ENCODE assay signal across 8 cellular contexts in genomic region chr12:132144115-132145071, GRCh38. TPM values are rescaled to one million over a fixed set of nuclear protein-coding genes. Genes with fewer than 3 reads are reported as not detected.
DNase-seq lines count a peak whose midpoint lies in the region; TF ChIP-seq lines count a peak whose summit lies in the region.

A gene with protein sequence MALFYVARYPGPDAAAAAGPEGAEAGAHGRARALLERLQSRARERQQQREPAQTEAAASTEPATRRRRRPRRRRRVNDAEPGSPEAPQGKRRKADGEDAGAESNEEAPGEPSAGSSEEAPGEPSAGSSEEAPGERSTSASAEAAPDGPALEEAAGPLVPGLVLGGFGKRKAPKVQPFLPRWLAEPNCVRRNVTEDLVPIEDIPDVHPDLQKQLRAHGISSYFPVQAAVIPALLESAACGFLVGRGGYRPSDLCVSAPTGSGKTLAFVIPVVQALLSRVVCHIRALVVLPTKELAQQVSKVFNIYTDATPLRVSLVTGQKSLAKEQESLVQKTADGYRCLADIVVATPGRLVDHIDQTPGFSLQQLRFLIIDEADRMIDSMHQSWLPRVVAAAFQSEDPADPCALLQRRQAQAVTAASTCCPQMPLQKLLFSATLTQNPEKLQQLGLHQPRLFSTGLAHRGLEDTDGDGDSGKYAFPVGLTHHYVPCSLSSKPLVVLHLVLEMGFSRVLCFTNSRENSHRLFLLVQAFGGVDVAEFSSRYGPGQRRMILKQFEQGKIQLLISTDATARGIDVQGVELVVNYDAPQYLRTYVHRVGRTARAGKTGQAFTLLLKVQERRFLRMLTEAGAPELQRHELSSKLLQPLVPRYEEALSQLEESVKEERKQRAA (minus strand): TSS chr12:132144319. CDS start chr12:132144296, 23 bp downstream.
Gene NOC4L (plus strand): TSS chr12:132144457. CDS start chr12:132144489, 32 bp downstream.

- peaks cover 31% of the 10 kb centered on the region for H3K4me1 Mint-ChIP-seq in activated naive CD4-positive, alpha-beta T cell treated with anti-CD3 and anti-CD28 coated beads for 36 hours (ENCODE audit: low read depth)

- H3K27ac Mint-ChIP-seq in activated naive CD4-positive, alpha-beta T cell treated with anti-CD3 and anti-CD28 coated beads for 36 hours: peak within 1 kb of the TSS; percentile 87

- H3K9me3 ChIP-seq in suprapubic skin: no peaks in the 10 kb centered on the region

- H3K27ac ChIP-seq in suprapubic skin: peak within 1 kb of the TSS; percentile 78

- no peaks in the 10 kb centered on the region for H3K9me3 Mint-ChIP-seq in activated naive CD4-positive, alpha-beta T cell treated with anti-CD3 and anti-CD28 coated beads for 36 hours

- peaks cover 17% of the 10 kb centered on the region for H3K36me3 Mint-ChIP-seq in activated naive CD4-positive, alpha-beta T cell treated with anti-CD3 and anti-CD28 coated beads for 36 hours (ENCODE audit: low read depth)

- intact Hi-C loops in activated naive CD4-positive, alpha-beta T cell treated with anti-CD3 and anti-CD28 coated beads for 36 hours (cut with micrococcal nuclease): loop anchor here (1.0 to 10.0 kb wide), 3 partner anchors 45 to 190 kb away; no protein-coding TSS in a partner anchor

- H3K4me3 ChIP-seq in suprapubic skin: peak within 1 kb of the TSS; percentile 99

- no peaks in the 10 kb centered on the region for H3K27me3 ChIP-seq in suprapubic skin

- DNase-seq in GM04504 (ENCODE audit: low read depth) (peak; percentile 84), HEK293T (ENCODE audit: extremely low spot score) (peak; percentile 97), MV-4-11 (lab: John Stamatoyannopoulos, UW) (peak; percentile 87), SK-N-DZ (ENCODE audit: low spot score) (peak; percentile 94), globus pallidus (ENCODE audit: low spot score) (peak; percentile 87), nucleus accumbens (lab: John Stamatoyannopoulos, UW) (peak in 54 of 56 donors; percentile 48 to 95 (median 86)), suprapubic skin (ENCODE audit: low spot score in 2 of 2) (peak; percentile 96)
- DNase-seq in activated naive CD4-positive, alpha-beta T cell treated with anti-CD3 and anti-CD28 coated beads for 36 hours: peak; percentile 94

- POLR2A ChIA-PET in HEK293T (lab: Yijun Ruan, JAX): no interaction called here

- TF ChIP-seq EP300 in suprapubic skin (IDR thresholded peaks at IDR 0.05): no peak

- TF ChIP-seq CTCF in suprapubic skin (IDR thresholded peaks at IDR 0.05): no peak

- peak; percentile 22 to 40 for TF ChIP-seq POLR2A in suprapubic skin (IDR thresholded peaks at IDR 0.05)

- CTCF ChIA-PET in HEK293T (lab: Yijun Ruan, JAX): no interaction called here
- CTCF ChIA-PET in activated naive CD4-positive, alpha-beta T cell treated with anti-CD3 and anti-CD28 coated beads for 36 hours (lab: Charles Lee): interaction anchor here (0.9 to 1.8 kb wide), 2 partner anchors 9 to 42 kb away, joined by 3 to 6 read pairs; no protein-coding TSS in a partner anchor

- H3K27me3 Mint-ChIP-seq in activated naive CD4-positive, alpha-beta T cell treated with anti-CD3 and anti-CD28 coated beads for 36 hours (ENCODE audit: low read depth): no peaks in the 10 kb centered on the region

- peaks cover 53% of the 10 kb centered on the region for H3K36me3 ChIP-seq in suprapubic skin

- 0% methylated on average over 3 of the region's 113 CpGs for WGBS in suprapubic skin

- peak within 1 kb of the TSS; percentile 90 for H3K4me3 Mint-ChIP-seq in activated naive CD4-positive, alpha-beta T cell treated with anti-CD3 and anti-CD28 coated beads for 36 hours

- H3K4me1 ChIP-seq in suprapubic skin: peaks cover 33% of the 10 kb centered on the region

TF ChIP-seq in HEK293T, 16 proteins besides CTCF, POLR2A, EP300 and RAD21:
- no peak for TF ChIP-seq CTBP1 (IDR thresholded peaks at IDR 0.05; ENCODE audit: borderline replicate concordance)
- TF ChIP-seq ELF4 (IDR thresholded peaks at IDR 0.05): peak; percentile 26
- TF ChIP-seq FOXK2 (IDR thresholded peaks at IDR 0.05): no peak
- TF ChIP-seq, protein P1, sequence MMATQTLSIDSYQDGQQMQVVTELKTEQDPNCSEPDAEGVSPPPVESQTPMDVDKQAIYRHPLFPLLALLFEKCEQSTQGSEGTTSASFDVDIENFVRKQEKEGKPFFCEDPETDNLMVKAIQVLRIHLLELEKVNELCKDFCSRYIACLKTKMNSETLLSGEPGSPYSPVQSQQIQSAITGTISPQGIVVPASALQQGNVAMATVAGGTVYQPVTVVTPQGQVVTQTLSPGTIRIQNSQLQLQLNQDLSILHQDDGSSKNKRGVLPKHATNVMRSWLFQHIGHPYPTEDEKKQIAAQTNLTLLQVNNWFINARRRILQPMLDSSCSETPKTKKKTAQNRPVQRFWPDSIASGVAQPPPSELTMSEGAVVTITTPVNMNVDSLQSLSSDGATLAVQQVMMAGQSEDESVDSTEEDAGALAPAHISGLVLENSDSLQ (IDR thresholded peaks at IDR 0.05): no peak
- TF ChIP-seq ARNT (IDR thresholded peaks at IDR 0.05): 0 out of 2 replicates have a peak, but pooled peaks have one; percentile 3
- TF ChIP-seq SP1 (IDR thresholded peaks at IDR 0.05): no peak
- TF ChIP-seq TARDBP (IDR thresholded peaks at IDR 0.05): no peak
- TF ChIP-seq NFRKB (IDR thresholded peaks at IDR 0.05): no peak
- no peak for TF ChIP-seq HDGF (IDR thresholded peaks at IDR 0.05; ENCODE audit: borderline replicate concordance)
- TF ChIP-seq FOXM1 (IDR thresholded peaks at IDR 0.05; ENCODE audit: borderline replicate concordance): no peak
- no peak for TF ChIP-seq LEF1 (IDR thresholded peaks at IDR 0.05; ENCODE audit: borderline replicate concordance)
- TF ChIP-seq ZNF384 (IDR thresholded peaks at IDR 0.05): no peak
- TF ChIP-seq L3MBTL2 (conservative IDR thresholded peaks at IDR 0.05): no peak
- no peak for TF ChIP-seq FOXA1 (IDR thresholded peaks at IDR 0.05)

RNA-seq across cellular contexts. Expression of the first gene that starts in this region (rescaled TPM):
- 14.0 and 20.7 TPM in 2 replicates for polyA plus RNA-seq in SK-N-DZ (2014; cell fraction: cytosol; rRNA removed)
- polyA plus RNA-seq in SK-N-DZ (2014; cell fraction: nucleus; rRNA removed): 63.8 and 68.3 TPM in 2 replicates
- 10 to 100 TPM; 18.8 to 20.0 TPM for total RNA-seq in activated naive CD4-positive, alpha-beta T cell treated with anti-CD3 and anti-CD28 coated beads for 36 hours
- 10 to 100 TPM; 21.1 to 39.6 (median 23.7) TPM for total RNA-seq in suprapubic skin

RNA-seq across cellular contexts. Expression of gene NOC4L, which starts in this region (rescaled TPM):
- 34.5 and 37.0 TPM in 2 replicates for polyA plus RNA-seq in SK-N-DZ (2014; cell fraction: cytosol; rRNA removed)
- polyA plus RNA-seq in SK-N-DZ (2014; cell fraction: nucleus; rRNA removed): 39.2 and 48.4 TPM in 2 replicates
- 10 to 100 TPM; 27.1 to 27.4 TPM for total RNA-seq in activated naive CD4-positive, alpha-beta T cell treated with anti-CD3 and anti-CD28 coated beads for 36 hours
- total RNA-seq in suprapubic skin: 10 to 100 TPM; 13.9 to 20.4 (median 16.0) TPM

Comparison
In these comparisons a context has a peak if more than half of its experiments do, and no peak if none do; other contexts are left out.
1. Peak in every context shown above with its lines: DNase-seq, H3K4me3 ChIP-seq and H3K27ac ChIP-seq.